Comparison of ENCODE assay signal across 21 cellular contexts in the genomic region with DNA sequence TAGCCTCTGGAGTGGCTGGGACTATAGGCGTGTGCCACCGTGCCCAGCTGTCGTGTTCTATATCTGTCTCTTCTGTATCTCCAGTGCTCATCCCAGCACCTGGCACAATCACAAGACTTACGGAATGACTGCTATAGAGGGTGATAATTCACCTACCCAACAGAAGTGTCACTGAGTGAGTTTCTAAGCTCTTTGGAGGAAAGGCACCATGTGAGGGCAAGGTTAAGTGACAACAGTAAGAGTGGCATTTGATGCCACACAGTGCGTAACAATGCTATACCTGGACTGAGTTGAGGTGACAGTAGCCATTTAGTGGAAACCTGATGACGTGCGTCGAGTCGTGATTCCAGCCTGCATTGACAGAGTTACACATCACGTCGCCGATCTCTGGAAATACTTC.
DNase-seq lines count a peak whose midpoint lies in the region; ATAC-seq and TF ChIP-seq lines count a peak whose summit lies in the region.
"Had no signal": no experiment of that assay in that cellular context is flagged by ENCODE, and none has a peak within 500 bp of the region (broad histone marks: within the 10 kb centered on the region; RNA-seq: fewer than 3 reads in every experiment).

No MANE protein-coding gene starts in this region.

- H3K4me1 ChIP-seq in right atrium auricular region = peaks cover 0 to 50% of the 10 kb centered on the region in 2 donors
- H3K4me1 ChIP-seq: tibial nerve had no signal

- H3K27ac ChIP-seq in right atrium auricular region (peak overlapping the region; percentile 83 to 88), dorsolateral prefrontal cortex (peak overlapping the region in 53 of 59 donors; percentile 8 to 87 (median 68)), temporal lobe (ENCODE audit: low read depth, low read length) (peak overlapping the region; percentile 71)
- H3K27ac ChIP-seq: tibial nerve had no signal

- peaks cover 11% of the 10 kb centered on the region for H3K36me3 ChIP-seq in right atrium auricular region

- H3K27me3 Mint-ChIP-seq in T-helper 17 cell = no peaks in the 10 kb centered on the region
- H3K27me3 Mint-ChIP-seq: CD8-positive, alpha-beta memory T cell; stimulated activated naive CD8-positive, alpha-beta T cell treated with anti-CD3 and anti-CD28 coated beads, Interleukin-15, amount 100 ng/mL, for 72 hours; T-cell had no signal

- ATAC-seq in Right ventricle myocardium superior (ENCODE audit: poor library complexity) (no peak), T-helper 17 cell (no peak), GM18861 (IDR thresholded peaks at IDR 0.05; ENCODE audit: unreplicated experiment) (no peak)
- ATAC-seq: T-cell had no signal

- no peak overlapping the region for H3K4me3 Mint-ChIP-seq in T-helper 17 cell
- H3K4me3 Mint-ChIP-seq: CD8-positive, alpha-beta memory T cell; T-cell had no signal

- H3K4me3 ChIP-seq in right atrium auricular region (no peak overlapping the region), dorsolateral prefrontal cortex (no peak overlapping the region)
- H3K4me3 ChIP-seq: tibial nerve had no signal

- H3K4me1 Mint-ChIP-seq in T-helper 17 cell = peaks cover 3% of the 10 kb centered on the region
- H3K4me1 Mint-ChIP-seq: CD8-positive, alpha-beta memory T cell; T-cell had no signal

- peak overlapping the region; percentile 19 for H3K27ac Mint-ChIP-seq in T-helper 17 cell
- H3K27ac Mint-ChIP-seq: CD8-positive, alpha-beta memory T cell; T-cell had no signal

- H3K36me3 Mint-ChIP-seq in T-helper 17 cell (ENCODE audit: low read depth) = peaks cover 6% of the 10 kb centered on the region

- intact Hi-C loops in Right ventricle myocardium superior (cut with DNase I) (no loop called here), dorsolateral prefrontal cortex (cut with DNase I) (loop anchor here in 1 of 2 donors (2.0 to 5.0 kb wide), 2 partner anchors 89 to 198 kb away; a partner anchor contains a TSS)

- H3K27me3 ChIP-seq in right atrium auricular region (no peaks in the 10 kb centered on the region), dorsolateral prefrontal cortex (no peaks in the 10 kb centered on the region)
- H3K27me3 ChIP-seq: tibial nerve had no signal

- no peak for DNase-seq in right atrium auricular region (ENCODE audit: low spot score)
- no peak for DNase-seq in Right ventricle myocardium superior
- DNase-seq in T-helper 17 cell = no peak
- DNase-seq in dorsolateral prefrontal cortex = no peak
- no peak for DNase-seq in stimulated activated CD8-positive, alpha-beta memory T cell treated with anti-CD3 and anti-CD28 coated beads, Interleukin-4, amount 100 ng/mL, for 48 hours
- no peak for DNase-seq in DMS 273 (lab: John Stamatoyannopoulos, UW; ENCODE audit: unreplicated experiment)
- DNase-seq: activated CD4-positive, alpha-beta T cell treated with anti-CD3 and anti-CD28 coated beads, Interleukin-2, amount 50 U/mL, for 4 hours; activated CD4-positive, CD25-positive, alpha-beta regulatory T cell; activated naive CD4-positive, alpha-beta T cell treated with Interleukin-2 at 50 U/mL for 16 hours; CD8-positive, alpha-beta memory T cell; DMS153; effector memory CD4-positive, alpha-beta T cell; erythroblast; NCI-H510A treated with DMSO at 0.1 percent for 48 hours; NK-92 treated with Interleukin-12 subunit alpha and Interleukin-12 subunit beta, amount 100 ng/mL, for 24 hours; nucleus accumbens; stimulated activated naive CD8-positive, alpha-beta T cell treated with anti-CD3 and anti-CD28 coated beads, Interleukin-15, amount 100 ng/mL, for 72 hours; T-cell had no signal

- H3K9me3 ChIP-seq in right atrium auricular region = no peaks in the 10 kb centered on the region
- H3K9me3 ChIP-seq in T-helper 17 cell (ENCODE audit: control insufficient read depth, low read length, poor library complexity, severe bottlenecking) = no peaks in the 10 kb centered on the region
- H3K9me3 ChIP-seq: tibial nerve had no signal

- TF ChIP-seq CTCF in right atrium auricular region (IDR thresholded peaks at IDR 0.05) (no peak), dorsolateral prefrontal cortex (IDR thresholded peaks at IDR 0.05 in 54 of 56, conservative IDR thresholded peaks at IDR 0.05 in 2 of 56; ENCODE audit: low read depth in 1 of 56, partially characterized antibody in 56 of 56) (no peak)
